In the genomic region with DNA sequence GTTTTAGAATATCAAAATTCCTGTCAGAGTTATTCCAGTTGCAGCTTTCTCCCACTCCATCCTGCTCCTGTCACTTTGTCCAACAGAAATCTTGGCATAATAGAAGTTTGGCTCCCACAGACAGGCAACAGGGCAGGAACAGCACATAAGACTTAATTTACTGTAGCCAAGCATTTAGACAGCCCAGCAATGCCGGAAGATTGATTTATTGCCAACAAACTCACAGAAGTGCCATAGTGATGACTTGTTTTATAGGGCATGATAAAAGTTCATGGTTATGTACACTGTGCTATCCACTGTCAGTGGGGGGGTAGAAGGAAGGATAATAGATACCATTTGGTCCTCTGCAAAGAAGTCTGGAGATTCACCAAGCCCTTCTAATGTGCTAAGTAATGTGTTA, we compare ENCODE assay signal across 18 cellular contexts.
A peak's percentile ranks its signal among the peaks of the same experiment; 100 is the strongest.
DNase-seq lines count a peak whose midpoint lies in the region; ATAC-seq and TF ChIP-seq lines count a peak whose summit lies in the region.
"Had no signal": no experiment of that assay in that cellular context is flagged by ENCODE, and none has a peak within 500 bp of the region (broad histone marks: within the 10 kb centered on the region; RNA-seq: fewer than 3 reads in every experiment).

No MANE protein-coding gene starts in this region.

- H3K36me3 ChIP-seq in PC-3 (ENCODE audit: low read depth, low read length) (no peaks in the 10 kb centered on the region), ovary (no peaks in the 10 kb centered on the region)
- H3K36me3 ChIP-seq: gastroesophageal sphincter had no signal

- ATAC-seq in PC-3: peak; percentile 93
- no peak for ATAC-seq in HG02852 (IDR thresholded peaks at IDR 0.05; ENCODE audit: unreplicated experiment)
- ATAC-seq: activated CD4-positive, alpha-beta T cell treated with anti-CD3 and anti-CD28 coated beads for 36 hours; activated naive CD8-positive, alpha-beta T cell treated with anti-CD3 and anti-CD28 coated beads, Interleukin-2, amount 50 U/mL, for 24 hours; CD8-positive, alpha-beta T cell; gastroesophageal sphincter had no signal

- WGBS in ovary, 3 donors: 37 to 67% (median 62%) methylated on average over 1 of the region's 1 CpG

- CTCF ChIA-PET in PC-3 (lab: Charles Lee): no interaction called here

- H3K4me3 ChIP-seq in PC-3 (ENCODE audit: low read length) (no peak overlapping the region), ovary (no peak overlapping the region)
- H3K4me3 ChIP-seq: gastroesophageal sphincter had no signal

- peak overlapping the region; percentile 29 for H3K4me2 ChIP-seq in PC-3 (ENCODE audit: low read length)

- no peaks in the 10 kb centered on the region for H4K20me1 ChIP-seq in PC-3 (ENCODE audit: low read length)

- no peaks in the 10 kb centered on the region for H3F3A ChIP-seq in PC-3 (ENCODE audit: low read length, unreplicated experiment)

- no peak for TF ChIP-seq CTCF in PC-3 (conservative IDR thresholded peaks at IDR 0.05; ENCODE audit: low read depth, low read length)
- TF ChIP-seq CTCF in ovary (IDR thresholded peaks at IDR 0.05): no peak

- peak; percentile 25 for DNase-seq in HCEC 1CT
- peak; percentile 96 for DNase-seq in PC-3
- peak; percentile 62 for DNase-seq in fibroblast of gingiva (ENCODE audit: low read depth)
- peak; percentile 41 for DNase-seq in stromal cell of bone marrow (ENCODE audit: low read depth)
- no peak for DNase-seq in ovary
- no peak for DNase-seq in posterior cingulate gyrus
- DNase-seq: activated CD4-positive, alpha-beta T cell treated with anti-CD3 and anti-CD28 coated beads for 36 hours; activated naive CD8-positive, alpha-beta T cell treated with anti-CD3 and anti-CD28 coated beads, Interleukin-2, amount 50 U/mL, for 24 hours; activated T-cell treated with anti-CD3 and anti-CD28 coated beads for 4 hours; CD8-positive, alpha-beta T cell; dermis blood vessel endothelial cell; islet precursor cell; NCI-H1048; OCI-M1; stimulated activated naive CD4-positive, alpha-beta T cell treated with Interleukin-2 at 50 U/mL for 16 hours; T-helper 1 cell had no signal

- H3K9me3 ChIP-seq in PC-3 (ENCODE audit: low read length): no peaks in the 10 kb centered on the region
- H3K9me3 ChIP-seq in ovary: no peaks in the 10 kb centered on the region

- intact Hi-C loops in PC-3 (cut with micrococcal nuclease): loop anchor here (2.0 to 10.0 kb wide), 6 partner anchors 22 to 645 kb away; a partner anchor contains a TSS
- intact Hi-C loops in ovary (cut with DNase I): no loop called here
- intact Hi-C loops in posterior cingulate gyrus (cut with DNase I): no loop called here

- no peak overlapping the region for H3K9ac ChIP-seq in PC-3 (ENCODE audit: low read length)

- H3K27me3 ChIP-seq in PC-3 (ENCODE audit: low read length) (no peaks in the 10 kb centered on the region), ovary (no peaks in the 10 kb centered on the region)
- H3K27me3 ChIP-seq: gastroesophageal sphincter had no signal

- H3K27ac ChIP-seq in PC-3 (ENCODE audit: low read length): peak overlapping the region; percentile 72
- H3K27ac ChIP-seq in ovary: no peak overlapping the region
- H3K27ac ChIP-seq: gastroesophageal sphincter had no signal

- BruUV-seq in PC-3 (replicated peaks; lab: Mats Ljungman, UMichigan): no TSS peak

- POLR2A ChIA-PET in PC-3 (lab: Charles Lee; ENCODE audit: unreplicated experiment): no interaction called here

- peaks cover 36% of the 10 kb centered on the region for H3K4me1 ChIP-seq in PC-3 (ENCODE audit: insufficient read depth, low read length)
- H3K4me1 ChIP-seq in ovary (ENCODE audit: insufficient read depth): no peaks in the 10 kb centered on the region

- no peaks in the 10 kb centered on the region for H3K9me2 ChIP-seq in PC-3 (replicated peaks; ENCODE audit: low read length)

- 0 out of 2 replicates have a peak overlapping the region, but pooled peaks have one; percentile 13 for H2AFZ ChIP-seq in PC-3 (ENCODE audit: low read length)

- H3K79me2 ChIP-seq in PC-3 (ENCODE audit: low read length): no peaks in the 10 kb centered on the region

- no peak for TF ChIP-seq POLR2A in ovary (IDR thresholded peaks at IDR 0.05)

- no peak for TF ChIP-seq EP300 in ovary (IDR thresholded peaks at IDR 0.05)

Comparison
In these comparisons a context has a peak if more than half of its experiments do, and no peak if none do; other contexts are left out.
1. DNase-seq: peak in HCEC 1CT (single experiment), PC-3 (single experiment), fibroblast of gingiva (single experiment) and stromal cell of bone marrow (single experiment); none in ovary (0 of 5) and posterior cingulate gyrus (0 of 10).